ENCODE assay signal across 2 cellular contexts in genomic region chr12:62260733-62261683, GRCh38.
TF ChIP-seq lines count a peak whose summit lies in the region.

No MANE protein-coding gene starts in this region.

TF ChIP-seq in IMR-90, 13 proteins besides CTCF, POLR2A, EP300 and RAD21:
- TF ChIP-seq NFE2L2 (IDR thresholded peaks at IDR 0.05; ENCODE audit: low read depth, low read length) (no peak), USF2 (IDR thresholded peaks at IDR 0.05; ENCODE audit: low read depth, low read length) (peak; percentile 73), MXI1 (IDR thresholded peaks at IDR 0.05; ENCODE audit: borderline replicate concordance, low read depth, low read length) (peak; percentile 87; the same call in 1 of the 2 replicates)

TF ChIP-seq in GM12878, 131 proteins besides CTCF, POLR2A, EP300 and RAD21 (continues in another document):
- peak in 1 of 2 experiments; percentile 87; a peak in 2 of 4 replicates for TF ChIP-seq ETV6 (conservative IDR thresholded peaks at IDR 0.05 in 1 of 2, IDR thresholded peaks at IDR 0.05 in 1 of 2; ENCODE audit: borderline replicate concordance in 1 of 2, low read depth in 1 of 2)
- TF ChIP-seq IRF4 (IDR thresholded peaks at IDR 0.05; ENCODE audit: low read depth, low read length) = no peak
- TF ChIP-seq SIN3A (IDR thresholded peaks at IDR 0.05; ENCODE audit: low read depth, low read length) = no peak
- peak; percentile 85 for TF ChIP-seq MXI1 (IDR thresholded peaks at IDR 0.05; ENCODE audit: low read depth, low read length)
- TF ChIP-seq SRF (IDR thresholded peaks at IDR 0.05; ENCODE audit: low read depth in 2 of 2, low read length in 2 of 2) = no peak
- TF ChIP-seq CUX1 (IDR thresholded peaks at IDR 0.05; ENCODE audit: insufficient replicate concordance, low read depth, low read length) = no peak
- TF ChIP-seq ZNF217 (IDR thresholded peaks at IDR 0.05) = no peak
- TF ChIP-seq SPI1 (IDR thresholded peaks at IDR 0.05; ENCODE audit: borderline replicate concordance, insufficient read depth, low read depth, low read length) = peak; percentile 50; the same call in 1 of the 2 replicates
- no peak for TF ChIP-seq ZNF24 (IDR thresholded peaks at IDR 0.05)
- TF ChIP-seq WRNIP1 (IDR thresholded peaks at IDR 0.05; ENCODE audit: borderline replicate concordance, low read depth, low read length) = no peak
- TF ChIP-seq PKNOX1 (IDR thresholded peaks at IDR 0.05) = no peak
- 0 out of 3 replicates have a peak, but pooled peaks have one; percentile 40 for TF ChIP-seq POU2F2 (IDR thresholded peaks at IDR 0.05; ENCODE audit: borderline replicate concordance, low read depth, low read length)
- no peak for TF ChIP-seq SKIL (IDR thresholded peaks at IDR 0.05; ENCODE audit: low read depth, poor library complexity, severe bottlenecking)
- no peak for TF ChIP-seq POLR2AphosphoS2 (IDR thresholded peaks at IDR 0.05; ENCODE audit: low read depth, low read length)
- TF ChIP-seq YBX1 (IDR thresholded peaks at IDR 0.05) = no peak
- no peak for TF ChIP-seq CHD1 (IDR thresholded peaks at IDR 0.05; ENCODE audit: low read depth, low read length)
- TF ChIP-seq EED (IDR thresholded peaks at IDR 0.05; ENCODE audit: low read depth) = peak; percentile 84
- no peak for TF ChIP-seq CREB1 (IDR thresholded peaks at IDR 0.05; ENCODE audit: low read depth)
- no peak for TF ChIP-seq CEBPZ (IDR thresholded peaks at IDR 0.05; ENCODE audit: low read depth, low read length)
- peak; percentile 38; the same call in 1 of the 2 replicates for TF ChIP-seq JUNB (IDR thresholded peaks at IDR 0.05)
- TF ChIP-seq KLF5 (IDR thresholded peaks at IDR 0.05; ENCODE audit: partially characterized antibody) = no peak
- 0 out of 2 replicates have a peak, but pooled peaks have one; percentile 13 for TF ChIP-seq CREM (IDR thresholded peaks at IDR 0.05; ENCODE audit: low read depth)
- TF ChIP-seq HDAC6 (IDR thresholded peaks at IDR 0.05; ENCODE audit: unreplicated experiment) = no peak
- no peak for TF ChIP-seq IKZF1 (conservative IDR thresholded peaks at IDR 0.05)
- no peak for TF ChIP-seq STAT3 (IDR thresholded peaks at IDR 0.05; ENCODE audit: low read depth, low read length)
- TF ChIP-seq GABPA (IDR thresholded peaks at IDR 0.05; ENCODE audit: low read depth) = no peak
- TF ChIP-seq SMAD1 (IDR thresholded peaks at IDR 0.05; ENCODE audit: low read depth, partially characterized antibody) = no peak
- peak; percentile 39; the same call in 1 of the 2 replicates for TF ChIP-seq PAX5 (IDR thresholded peaks at IDR 0.05; ENCODE audit: borderline replicate concordance, low read depth, low read length)
- TF ChIP-seq ZNF622 (IDR thresholded peaks at IDR 0.05) = no peak
- no peak for TF ChIP-seq FOXK2 (IDR thresholded peaks at IDR 0.05)
- no peak for TF ChIP-seq PRDM15 (CRISPR knock-in tag; IDR thresholded peaks at IDR 0.05)
- no peak for TF ChIP-seq SIX5 (IDR thresholded peaks at IDR 0.05; ENCODE audit: low read depth, low read length, severe bottlenecking)
- TF ChIP-seq CHD2 (IDR thresholded peaks at IDR 0.05; ENCODE audit: borderline replicate concordance, low read depth, low read length) = no peak
- TF ChIP-seq CBX5 (IDR thresholded peaks at IDR 0.05; ENCODE audit: low read depth) = no peak
- TF ChIP-seq RCOR1 (conservative IDR thresholded peaks at IDR 0.05; ENCODE audit: low read depth, low read length) = no peak
- TF ChIP-seq RELB (IDR thresholded peaks at IDR 0.05; ENCODE audit: low read depth) = no peak
- no peak for TF ChIP-seq MTA3 (IDR thresholded peaks at IDR 0.05; ENCODE audit: borderline replicate concordance, low read length)
- TF ChIP-seq PBX3 (IDR thresholded peaks at IDR 0.05; ENCODE audit: insufficient replicate concordance, low read depth, low read length) = no peak
- 0 out of 2 replicates have a peak, but pooled peaks have one; percentile 60 for TF ChIP-seq CBFB (IDR thresholded peaks at IDR 0.05; ENCODE audit: low read depth)
- no peak for TF ChIP-seq SMC3 (IDR thresholded peaks at IDR 0.05; ENCODE audit: borderline replicate concordance, low read length)
- TF ChIP-seq MLLT1 (IDR thresholded peaks at IDR 0.05) = peak; percentile 24; the same call in 1 of the 2 replicates
